Comparison of ENCODE assay signal across 7 cellular contexts in the genomic region with DNA sequence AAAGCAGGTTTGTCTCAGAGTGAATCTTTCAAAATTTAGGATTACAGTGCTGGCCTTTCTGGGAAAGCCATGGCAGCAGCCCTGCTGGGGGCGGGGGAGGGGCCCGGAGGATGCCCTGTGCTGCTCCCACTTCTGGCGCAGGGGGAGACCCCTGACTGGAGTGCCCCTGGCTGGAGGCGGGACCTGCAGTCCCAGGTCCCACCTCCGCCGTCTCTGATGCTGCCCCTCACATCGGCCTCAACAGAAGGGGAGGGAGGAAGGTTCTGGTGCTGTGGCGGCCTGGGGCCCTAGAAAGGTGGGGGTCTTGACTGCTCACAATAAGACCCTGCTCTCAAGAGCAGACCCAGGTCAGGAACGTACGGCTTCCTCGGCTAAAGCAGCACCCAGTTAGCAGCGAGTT.
"Had no signal": no experiment of that assay in that cellular context is flagged by ENCODE, and none has a peak within 500 bp of the region (broad histone marks: within the 10 kb centered on the region; RNA-seq: fewer than 3 reads in every experiment).

No MANE protein-coding gene starts in this region.

- H3K9ac ChIP-seq: GM23248 had no signal

- H3K4me3 Mint-ChIP-seq: H9 had no signal

- H3K9me3 Mint-ChIP-seq: H9 had no signal

- DNase-seq: GM23248, H9, HCEC 1CT, IMR-90 had no signal

- H3K4me3 ChIP-seq: GM23248 had no signal

- H3K27ac ChIP-seq: GM23248 had no signal

- FAIRE-seq: H1, H54, HTR-8/SVneo had no signal
